In the genomic region with DNA sequence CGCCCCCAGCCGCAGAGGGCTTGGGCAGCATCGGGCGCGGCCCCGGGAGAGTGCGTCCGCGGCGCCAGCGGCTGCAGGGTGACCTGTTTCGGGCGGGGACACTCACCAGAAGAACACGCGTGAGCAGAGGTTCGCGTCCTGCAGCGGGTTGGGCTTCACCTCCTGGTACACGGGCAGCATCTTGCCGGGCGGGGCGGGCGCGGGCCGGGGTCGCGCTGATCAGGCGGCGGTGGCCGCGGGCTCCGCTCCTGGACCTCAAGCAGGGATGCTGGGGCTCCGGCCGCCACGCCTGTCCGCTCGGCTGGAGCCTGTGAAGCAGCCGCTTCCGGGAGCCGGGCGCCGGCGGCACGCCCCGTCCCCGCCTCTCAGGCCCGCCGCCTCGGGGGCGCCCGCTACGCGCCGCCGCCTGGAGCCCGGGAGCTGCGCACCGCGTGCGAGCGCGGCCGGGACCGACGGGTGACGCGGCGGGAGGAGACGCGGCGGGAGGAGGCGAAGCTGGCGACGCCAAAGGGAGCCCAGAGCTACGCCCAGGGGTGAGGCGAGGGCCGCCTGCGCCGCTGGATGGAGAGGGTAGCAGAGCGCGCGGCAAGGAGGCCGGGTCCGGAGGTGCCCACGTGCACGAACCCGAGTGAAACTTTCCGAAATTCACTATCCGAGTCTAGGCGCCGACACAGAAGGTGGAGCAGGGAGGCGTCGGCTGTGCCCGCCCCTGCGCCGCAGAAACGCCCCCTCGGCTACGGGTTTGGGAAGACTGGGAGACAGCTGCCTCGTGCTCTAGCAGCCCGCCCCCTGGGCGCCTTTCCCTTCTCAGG, we compare ENCODE assay signal across 1 cellular context.
TF ChIP-seq lines count a peak whose summit lies in the region.

A gene with protein sequence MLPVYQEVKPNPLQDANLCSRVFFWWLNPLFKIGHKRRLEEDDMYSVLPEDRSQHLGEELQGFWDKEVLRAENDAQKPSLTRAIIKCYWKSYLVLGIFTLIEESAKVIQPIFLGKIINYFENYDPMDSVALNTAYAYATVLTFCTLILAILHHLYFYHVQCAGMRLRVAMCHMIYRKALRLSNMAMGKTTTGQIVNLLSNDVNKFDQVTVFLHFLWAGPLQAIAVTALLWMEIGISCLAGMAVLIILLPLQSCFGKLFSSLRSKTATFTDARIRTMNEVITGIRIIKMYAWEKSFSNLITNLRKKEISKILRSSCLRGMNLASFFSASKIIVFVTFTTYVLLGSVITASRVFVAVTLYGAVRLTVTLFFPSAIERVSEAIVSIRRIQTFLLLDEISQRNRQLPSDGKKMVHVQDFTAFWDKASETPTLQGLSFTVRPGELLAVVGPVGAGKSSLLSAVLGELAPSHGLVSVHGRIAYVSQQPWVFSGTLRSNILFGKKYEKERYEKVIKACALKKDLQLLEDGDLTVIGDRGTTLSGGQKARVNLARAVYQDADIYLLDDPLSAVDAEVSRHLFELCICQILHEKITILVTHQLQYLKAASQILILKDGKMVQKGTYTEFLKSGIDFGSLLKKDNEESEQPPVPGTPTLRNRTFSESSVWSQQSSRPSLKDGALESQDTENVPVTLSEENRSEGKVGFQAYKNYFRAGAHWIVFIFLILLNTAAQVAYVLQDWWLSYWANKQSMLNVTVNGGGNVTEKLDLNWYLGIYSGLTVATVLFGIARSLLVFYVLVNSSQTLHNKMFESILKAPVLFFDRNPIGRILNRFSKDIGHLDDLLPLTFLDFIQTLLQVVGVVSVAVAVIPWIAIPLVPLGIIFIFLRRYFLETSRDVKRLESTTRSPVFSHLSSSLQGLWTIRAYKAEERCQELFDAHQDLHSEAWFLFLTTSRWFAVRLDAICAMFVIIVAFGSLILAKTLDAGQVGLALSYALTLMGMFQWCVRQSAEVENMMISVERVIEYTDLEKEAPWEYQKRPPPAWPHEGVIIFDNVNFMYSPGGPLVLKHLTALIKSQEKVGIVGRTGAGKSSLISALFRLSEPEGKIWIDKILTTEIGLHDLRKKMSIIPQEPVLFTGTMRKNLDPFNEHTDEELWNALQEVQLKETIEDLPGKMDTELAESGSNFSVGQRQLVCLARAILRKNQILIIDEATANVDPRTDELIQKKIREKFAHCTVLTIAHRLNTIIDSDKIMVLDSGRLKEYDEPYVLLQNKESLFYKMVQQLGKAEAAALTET (N-terminal part only) (minus strand): TSS at position 317 of the 812 bp plus-strand sequence. CDS start 137 bp downstream, at position 180.

TF ChIP-seq in HEK293, 187 proteins besides CTCF, POLR2A, EP300 and RAD21 (continued from another document and continues in another):
- TF ChIP-seq, protein P1, sequence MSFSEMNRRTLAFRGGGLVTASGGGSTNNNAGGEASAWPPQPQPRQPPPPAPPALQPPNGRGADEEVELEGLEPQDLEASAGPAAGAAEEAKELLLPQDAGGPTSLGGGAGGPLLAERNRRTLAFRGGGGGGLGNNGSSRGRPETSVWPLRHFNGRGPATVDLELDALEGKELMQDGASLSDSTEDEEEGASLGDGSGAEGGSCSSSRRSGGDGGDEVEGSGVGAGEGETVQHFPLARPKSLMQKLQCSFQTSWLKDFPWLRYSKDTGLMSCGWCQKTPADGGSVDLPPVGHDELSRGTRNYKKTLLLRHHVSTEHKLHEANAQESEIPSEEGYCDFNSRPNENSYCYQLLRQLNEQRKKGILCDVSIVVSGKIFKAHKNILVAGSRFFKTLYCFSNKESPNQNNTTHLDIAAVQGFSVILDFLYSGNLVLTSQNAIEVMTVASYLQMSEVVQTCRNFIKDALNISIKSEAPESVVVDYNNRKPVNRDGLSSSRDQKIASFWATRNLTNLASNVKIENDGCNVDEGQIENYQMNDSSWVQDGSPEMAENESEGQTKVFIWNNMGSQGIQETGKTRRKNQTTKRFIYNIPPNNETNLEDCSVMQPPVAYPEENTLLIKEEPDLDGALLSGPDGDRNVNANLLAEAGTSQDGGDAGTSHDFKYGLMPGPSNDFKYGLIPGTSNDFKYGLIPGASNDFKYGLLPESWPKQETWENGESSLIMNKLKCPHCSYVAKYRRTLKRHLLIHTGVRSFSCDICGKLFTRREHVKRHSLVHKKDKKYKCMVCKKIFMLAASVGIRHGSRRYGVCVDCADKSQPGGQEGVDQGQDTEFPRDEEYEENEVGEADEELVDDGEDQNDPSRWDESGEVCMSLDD (tag by site-specific recombination; IDR thresholded peaks at IDR 0.05), result no peak
- TF ChIP-seq ZBTB48 (tag by site-specific recombination; IDR thresholded peaks at IDR 0.05), result peak; percentile 12; the same call in 1 of the 2 replicates
- TF ChIP-seq, protein P2, sequence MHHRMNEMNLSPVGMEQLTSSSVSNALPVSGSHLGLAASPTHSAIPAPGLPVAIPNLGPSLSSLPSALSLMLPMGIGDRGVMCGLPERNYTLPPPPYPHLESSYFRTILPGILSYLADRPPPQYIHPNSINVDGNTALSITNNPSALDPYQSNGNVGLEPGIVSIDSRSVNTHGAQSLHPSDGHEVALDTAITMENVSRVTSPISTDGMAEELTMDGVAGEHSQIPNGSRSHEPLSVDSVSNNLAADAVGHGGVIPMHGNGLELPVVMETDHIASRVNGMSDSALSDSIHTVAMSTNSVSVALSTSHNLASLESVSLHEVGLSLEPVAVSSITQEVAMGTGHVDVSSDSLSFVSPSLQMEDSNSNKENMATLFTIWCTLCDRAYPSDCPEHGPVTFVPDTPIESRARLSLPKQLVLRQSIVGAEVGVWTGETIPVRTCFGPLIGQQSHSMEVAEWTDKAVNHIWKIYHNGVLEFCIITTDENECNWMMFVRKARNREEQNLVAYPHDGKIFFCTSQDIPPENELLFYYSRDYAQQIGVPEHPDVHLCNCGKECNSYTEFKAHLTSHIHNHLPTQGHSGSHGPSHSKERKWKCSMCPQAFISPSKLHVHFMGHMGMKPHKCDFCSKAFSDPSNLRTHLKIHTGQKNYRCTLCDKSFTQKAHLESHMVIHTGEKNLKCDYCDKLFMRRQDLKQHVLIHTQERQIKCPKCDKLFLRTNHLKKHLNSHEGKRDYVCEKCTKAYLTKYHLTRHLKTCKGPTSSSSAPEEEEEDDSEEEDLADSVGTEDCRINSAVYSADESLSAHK (tag by site-specific recombination; IDR thresholded peaks at IDR 0.05), result no peak
- TF ChIP-seq ZNF394 (tag by site-specific recombination; IDR thresholded peaks at IDR 0.05; ENCODE audit: borderline replicate concordance), result peak; percentile 40; the same call in 1 of the 2 replicates
- 0 out of 2 replicates have a peak, but pooled peaks have one; percentile 33 for TF ChIP-seq KLF7 (tag by site-specific recombination; IDR thresholded peaks at IDR 0.05; ENCODE audit: borderline replicate concordance)
- no peak for TF ChIP-seq ZNF239 (tag by site-specific recombination; IDR thresholded peaks at IDR 0.05)
- TF ChIP-seq, protein P3, sequence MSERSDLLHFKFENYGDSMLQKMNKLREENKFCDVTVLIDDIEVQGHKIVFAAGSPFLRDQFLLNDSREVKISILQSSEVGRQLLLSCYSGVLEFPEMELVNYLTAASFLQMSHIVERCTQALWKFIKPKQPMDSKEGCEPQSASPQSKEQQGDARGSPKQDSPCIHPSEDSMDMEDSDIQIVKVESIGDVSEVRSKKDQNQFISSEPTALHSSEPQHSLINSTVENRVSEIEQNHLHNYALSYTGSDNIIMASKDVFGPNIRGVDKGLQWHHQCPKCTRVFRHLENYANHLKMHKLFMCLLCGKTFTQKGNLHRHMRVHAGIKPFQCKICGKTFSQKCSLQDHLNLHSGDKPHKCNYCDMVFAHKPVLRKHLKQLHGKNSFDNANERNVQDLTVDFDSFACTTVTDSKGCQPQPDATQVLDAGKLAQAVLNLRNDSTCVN (tag by site-specific recombination; optimal IDR thresholded peaks at IDR 0.05), result peak; percentile 90
- TF ChIP-seq ZFHX2 (tag by site-specific recombination; conservative IDR thresholded peaks at IDR 0.05), result peak; percentile 67
- TF ChIP-seq WT1 (tag by site-specific recombination; IDR thresholded peaks at IDR 0.05), result peak; percentile 72
- TF ChIP-seq ZNF600 (tag by site-specific recombination; IDR thresholded peaks at IDR 0.05), result peak; percentile 89
- no peak for TF ChIP-seq ZNF792 (tag by site-specific recombination; IDR thresholded peaks at IDR 0.05)
- TF ChIP-seq, protein P4, sequence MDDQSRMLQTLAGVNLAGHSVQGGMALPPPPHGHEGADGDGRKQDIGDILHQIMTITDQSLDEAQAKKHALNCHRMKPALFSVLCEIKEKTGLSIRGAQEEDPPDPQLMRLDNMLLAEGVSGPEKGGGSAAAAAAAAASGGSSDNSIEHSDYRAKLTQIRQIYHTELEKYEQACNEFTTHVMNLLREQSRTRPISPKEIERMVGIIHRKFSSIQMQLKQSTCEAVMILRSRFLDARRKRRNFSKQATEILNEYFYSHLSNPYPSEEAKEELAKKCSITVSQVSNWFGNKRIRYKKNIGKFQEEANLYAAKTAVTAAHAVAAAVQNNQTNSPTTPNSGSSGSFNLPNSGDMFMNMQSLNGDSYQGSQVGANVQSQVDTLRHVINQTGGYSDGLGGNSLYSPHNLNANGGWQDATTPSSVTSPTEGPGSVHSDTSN (CRISPR knock-in tag; IDR thresholded peaks at IDR 0.05), result peak; percentile 66; the same call in 1 of the 2 replicates
- TF ChIP-seq SETDB1 (IDR thresholded peaks at IDR 0.05; ENCODE audit: insufficient read length, low read length), result peak; percentile 83
- TF ChIP-seq SALL2 (tag by site-specific recombination; IDR thresholded peaks at IDR 0.05; ENCODE audit: borderline replicate concordance), result no peak
- no peak for TF ChIP-seq HOXA7 (CRISPR knock-in tag; IDR thresholded peaks at IDR 0.05; ENCODE audit: borderline replicate concordance)
- TF ChIP-seq, protein P5, sequence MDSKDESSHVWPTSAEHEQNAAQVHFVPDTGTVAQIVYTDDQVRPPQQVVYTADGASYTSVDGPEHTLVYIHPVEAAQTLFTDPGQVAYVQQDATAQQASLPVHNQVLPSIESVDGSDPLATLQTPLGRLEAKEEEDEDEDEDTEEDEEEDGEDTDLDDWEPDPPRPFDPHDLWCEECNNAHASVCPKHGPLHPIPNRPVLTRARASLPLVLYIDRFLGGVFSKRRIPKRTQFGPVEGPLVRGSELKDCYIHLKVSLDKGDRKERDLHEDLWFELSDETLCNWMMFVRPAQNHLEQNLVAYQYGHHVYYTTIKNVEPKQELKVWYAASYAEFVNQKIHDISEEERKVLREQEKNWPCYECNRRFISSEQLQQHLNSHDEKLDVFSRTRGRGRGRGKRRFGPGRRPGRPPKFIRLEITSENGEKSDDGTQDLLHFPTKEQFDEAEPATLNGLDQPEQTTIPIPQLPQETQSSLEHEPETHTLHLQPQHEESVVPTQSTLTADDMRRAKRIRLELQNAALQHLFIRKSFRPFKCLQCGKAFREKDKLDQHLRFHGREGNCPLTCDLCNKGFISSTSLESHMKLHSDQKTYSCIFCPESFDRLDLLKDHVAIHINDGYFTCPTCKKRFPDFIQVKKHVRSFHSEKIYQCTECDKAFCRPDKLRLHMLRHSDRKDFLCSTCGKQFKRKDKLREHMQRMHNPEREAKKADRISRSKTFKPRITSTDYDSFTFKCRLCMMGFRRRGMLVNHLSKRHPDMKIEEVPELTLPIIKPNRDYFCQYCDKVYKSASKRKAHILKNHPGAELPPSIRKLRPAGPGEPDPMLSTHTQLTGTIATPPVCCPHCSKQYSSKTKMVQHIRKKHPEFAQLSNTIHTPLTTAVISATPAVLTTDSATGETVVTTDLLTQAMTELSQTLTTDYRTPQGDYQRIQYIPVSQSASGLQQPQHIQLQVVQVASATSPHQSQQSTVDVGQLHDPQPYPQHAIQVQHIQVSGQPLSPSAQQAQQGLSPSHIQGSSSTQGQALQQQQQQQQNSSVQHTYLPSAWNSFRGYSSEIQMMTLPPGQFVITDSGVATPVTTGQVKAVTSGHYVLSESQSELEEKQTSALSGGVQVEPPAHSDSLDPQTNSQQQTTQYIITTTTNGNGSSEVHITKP (tag by site-specific recombination; IDR thresholded peaks at IDR 0.05), result peak; percentile 83
- TF ChIP-seq ZNF341 (tag by site-specific recombination; IDR thresholded peaks at IDR 0.05; ENCODE audit: low read depth), result peak; percentile 98
- TF ChIP-seq ZXDB (tag by site-specific recombination; IDR thresholded peaks at IDR 0.05), result peak; percentile 85
- TF ChIP-seq ZFP37 (tag by site-specific recombination; IDR thresholded peaks at IDR 0.05), result 0 out of 2 replicates have a peak, but pooled peaks have one; percentile 38
- TF ChIP-seq ZNF558 (tag by site-specific recombination; IDR thresholded peaks at IDR 0.05), result no peak
- TF ChIP-seq ZNF544 (tag by site-specific recombination; IDR thresholded peaks at IDR 0.05), result no peak
- 0 out of 2 replicates have a peak, but pooled peaks have one; percentile 50 for TF ChIP-seq ZNF423 (tag by site-specific recombination; IDR thresholded peaks at IDR 0.05)
- TF ChIP-seq ZNF433 (tag by site-specific recombination; IDR thresholded peaks at IDR 0.05; ENCODE audit: low read depth), result no peak
- TF ChIP-seq ZNF10 (tag by site-specific recombination; IDR thresholded peaks at IDR 0.05), result no peak
- no peak for TF ChIP-seq ZNF155 (tag by site-specific recombination; IDR thresholded peaks at IDR 0.05)
- TF ChIP-seq KLF1 (tag by site-specific recombination; IDR thresholded peaks at IDR 0.05), result peak; percentile 62
- TF ChIP-seq ZNF830 (tag by site-specific recombination; IDR thresholded peaks at IDR 0.05; ENCODE audit: low read depth), result no peak
- TF ChIP-seq ZNF221 (tag by site-specific recombination; IDR thresholded peaks at IDR 0.05; ENCODE audit: borderline replicate concordance), result no peak
- TF ChIP-seq, protein P6, sequence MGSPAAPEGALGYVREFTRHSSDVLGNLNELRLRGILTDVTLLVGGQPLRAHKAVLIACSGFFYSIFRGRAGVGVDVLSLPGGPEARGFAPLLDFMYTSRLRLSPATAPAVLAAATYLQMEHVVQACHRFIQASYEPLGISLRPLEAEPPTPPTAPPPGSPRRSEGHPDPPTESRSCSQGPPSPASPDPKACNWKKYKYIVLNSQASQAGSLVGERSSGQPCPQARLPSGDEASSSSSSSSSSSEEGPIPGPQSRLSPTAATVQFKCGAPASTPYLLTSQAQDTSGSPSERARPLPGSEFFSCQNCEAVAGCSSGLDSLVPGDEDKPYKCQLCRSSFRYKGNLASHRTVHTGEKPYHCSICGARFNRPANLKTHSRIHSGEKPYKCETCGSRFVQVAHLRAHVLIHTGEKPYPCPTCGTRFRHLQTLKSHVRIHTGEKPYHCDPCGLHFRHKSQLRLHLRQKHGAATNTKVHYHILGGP (tag by site-specific recombination; IDR thresholded peaks at IDR 0.05), result no peak
- no peak for TF ChIP-seq MEIS1 (CRISPR knock-in tag; IDR thresholded peaks at IDR 0.05; ENCODE audit: borderline replicate concordance)
- TF ChIP-seq SP2 (tag by site-specific recombination; IDR thresholded peaks at IDR 0.05), result peak; percentile 84
- peak; percentile 74; the same call in 1 of the 2 replicates for TF ChIP-seq ZBTB20 (tag by site-specific recombination; IDR thresholded peaks at IDR 0.05)
